2 cellular contexts compared by ENCODE assay signal in genomic region chr5:130797303-130797702, GRCh38.
TF ChIP-seq lines count a peak whose summit lies in the region.

No MANE protein-coding gene starts in this region.

TF ChIP-seq in IMR-90, 13 proteins besides CTCF, POLR2A, EP300 and RAD21:
- TF ChIP-seq USF2 (IDR thresholded peaks at IDR 0.05; ENCODE audit: low read depth, low read length): no peak
- no peak for TF ChIP-seq BHLHE40 (IDR thresholded peaks at IDR 0.05; ENCODE audit: low read depth, low read length)
- no peak for TF ChIP-seq SMC3 (IDR thresholded peaks at IDR 0.05; ENCODE audit: low read depth, low read length)
- TF ChIP-seq MAZ (IDR thresholded peaks at IDR 0.05; ENCODE audit: borderline replicate concordance, low read depth, low read length): no peak
- TF ChIP-seq MAFK (IDR thresholded peaks at IDR 0.05; ENCODE audit: low read depth, low read length): no peak
- no peak for TF ChIP-seq CEBPB (IDR thresholded peaks at IDR 0.05; ENCODE audit: low read depth, low read length)
- TF ChIP-seq NFE2L2 (IDR thresholded peaks at IDR 0.05; ENCODE audit: low read depth, low read length): no peak
- no peak for TF ChIP-seq RCOR1 (IDR thresholded peaks at IDR 0.05; ENCODE audit: insufficient replicate concordance, low read length)
- no peak for TF ChIP-seq RFX5 (IDR thresholded peaks at IDR 0.05; ENCODE audit: low read depth, low read length)
- TF ChIP-seq FOS (IDR thresholded peaks at IDR 0.05; ENCODE audit: low read depth, low read length): no peak
- TF ChIP-seq, protein P1, sequence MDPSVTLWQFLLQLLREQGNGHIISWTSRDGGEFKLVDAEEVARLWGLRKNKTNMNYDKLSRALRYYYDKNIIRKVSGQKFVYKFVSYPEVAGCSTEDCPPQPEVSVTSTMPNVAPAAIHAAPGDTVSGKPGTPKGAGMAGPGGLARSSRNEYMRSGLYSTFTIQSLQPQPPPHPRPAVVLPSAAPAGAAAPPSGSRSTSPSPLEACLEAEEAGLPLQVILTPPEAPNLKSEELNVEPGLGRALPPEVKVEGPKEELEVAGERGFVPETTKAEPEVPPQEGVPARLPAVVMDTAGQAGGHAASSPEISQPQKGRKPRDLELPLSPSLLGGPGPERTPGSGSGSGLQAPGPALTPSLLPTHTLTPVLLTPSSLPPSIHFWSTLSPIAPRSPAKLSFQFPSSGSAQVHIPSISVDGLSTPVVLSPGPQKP (IDR thresholded peaks at IDR 0.05; ENCODE audit: borderline replicate concordance, low read depth, low read length): no peak
- TF ChIP-seq CHD1 (IDR thresholded peaks at IDR 0.05; ENCODE audit: low read depth, low read length): no peak
- no peak for TF ChIP-seq MXI1 (IDR thresholded peaks at IDR 0.05; ENCODE audit: borderline replicate concordance, low read depth, low read length)
TF ChIP-seq in IMR-90: peak in this region for 0.

TF ChIP-seq in H1, 55 proteins besides CTCF, POLR2A, EP300 and RAD21:
- no peak for TF ChIP-seq RNF2 (IDR thresholded peaks at IDR 0.05; ENCODE audit: borderline replicate concordance, low read depth, low read length, missing control alignments, poor library complexity, severe bottlenecking)
- TF ChIP-seq SUZ12 (IDR thresholded peaks at IDR 0.05; ENCODE audit: low read length): no peak
- no peak for TF ChIP-seq TAF1 (IDR thresholded peaks at IDR 0.05; ENCODE audit: low read depth, low read length)
- no peak for TF ChIP-seq SRF (IDR thresholded peaks at IDR 0.05; ENCODE audit: low read depth, low read length)
- TF ChIP-seq PHF8 (conservative IDR thresholded peaks at IDR 0.05; ENCODE audit: low read depth, low read length): no peak
- no peak for TF ChIP-seq HDAC2 (IDR thresholded peaks at IDR 0.05; ENCODE audit: borderline replicate concordance in 1 of 2, low read depth in 2 of 2, low read length in 2 of 2)
- no peak for TF ChIP-seq NRF1 (IDR thresholded peaks at IDR 0.05; ENCODE audit: low read depth, low read length)
- TF ChIP-seq CHD7 (IDR thresholded peaks at IDR 0.05; ENCODE audit: insufficient replicate concordance, low read length): no peak
- TF ChIP-seq GTF2F1 (IDR thresholded peaks at IDR 0.05; ENCODE audit: borderline replicate concordance, low read depth, low read length): no peak
- no peak for TF ChIP-seq RFX5 (IDR thresholded peaks at IDR 0.05; ENCODE audit: borderline replicate concordance, low read depth, low read length)
- TF ChIP-seq, protein P2, sequence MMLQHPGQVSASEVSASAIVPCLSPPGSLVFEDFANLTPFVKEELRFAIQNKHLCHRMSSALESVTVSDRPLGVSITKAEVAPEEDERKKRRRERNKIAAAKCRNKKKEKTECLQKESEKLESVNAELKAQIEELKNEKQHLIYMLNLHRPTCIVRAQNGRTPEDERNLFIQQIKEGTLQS (IDR thresholded peaks at IDR 0.05; ENCODE audit: insufficient read depth, low read depth, low read length): no peak
TF ChIP-seq in H1: peak in this region for 0.
